In the genomic region with DNA sequence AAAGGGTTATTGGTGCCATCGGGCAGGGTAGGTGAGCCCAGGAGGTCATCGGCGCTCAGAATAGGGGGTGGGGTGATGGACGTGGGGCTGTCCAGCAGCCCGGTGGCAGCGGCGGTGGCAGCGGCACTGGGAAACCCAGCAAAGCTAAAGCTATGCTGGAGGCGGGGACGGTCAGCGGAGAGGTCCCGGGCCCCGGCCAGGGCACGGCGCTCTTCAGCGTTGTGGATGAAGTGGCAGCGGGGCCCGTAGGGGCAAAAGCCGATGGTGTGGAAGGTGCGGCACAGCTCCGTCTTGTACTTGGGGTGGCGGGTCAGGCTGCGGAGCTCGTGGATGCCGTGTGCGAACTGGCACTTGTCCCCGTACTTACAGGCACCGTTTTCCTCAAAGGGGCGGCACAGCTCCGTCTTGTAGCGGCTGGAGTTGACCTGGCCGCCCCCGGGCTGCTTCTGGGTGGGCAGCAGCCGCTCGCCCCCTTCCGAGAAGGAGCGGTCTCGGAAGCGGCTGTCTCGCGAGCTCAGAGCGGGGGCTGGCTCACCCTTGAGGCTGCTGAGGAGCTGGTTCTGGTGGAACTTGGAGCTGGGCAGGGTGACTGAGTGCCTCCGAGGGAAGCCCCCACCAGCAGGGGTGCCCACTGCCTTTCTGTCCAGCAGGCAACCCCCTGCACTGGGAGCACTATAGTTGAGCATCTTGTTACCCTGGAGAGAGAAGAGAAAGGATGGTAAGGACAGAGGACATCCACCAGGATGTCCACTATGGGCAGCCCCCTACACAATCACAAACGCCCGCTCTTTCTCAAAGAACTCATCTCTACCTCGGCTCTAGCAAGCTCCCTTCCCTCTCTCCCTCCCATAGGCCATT, we compare ENCODE assay signal across 8 cellular contexts. TPM values are rescaled to one million over a fixed set of nuclear protein-coding genes. Genes with fewer than 3 reads are reported as not detected.
DNase-seq lines count a peak whose midpoint lies in the region; ATAC-seq and TF ChIP-seq lines count a peak whose summit lies in the region.

No MANE protein-coding gene starts in this region.

- H3K14ac ChIP-seq in neuronal stem cell (ENCODE audit: low read length) = peak overlapping the region; percentile 48

- no peak overlapping the region for H2BK15ac ChIP-seq in neuronal stem cell (ENCODE audit: low read length)

- H3K27ac ChIP-seq in neuronal stem cell (replicated peaks; ENCODE audit: low read length) = peak overlapping the region; percentile 11

- H4K91ac ChIP-seq in neuronal stem cell (ENCODE audit: low read depth, low read length, poor library complexity) = no peak overlapping the region

- H3K23ac ChIP-seq in neuronal stem cell (ENCODE audit: low read depth, low read length, poor library complexity) = peak overlapping the region; percentile 11

- no peak overlapping the region for H3K4ac ChIP-seq in neuronal stem cell (ENCODE audit: low read length)

- peaks cover 0 to 6% of the 10 kb centered on the region in 2 donors for H3K9me3 ChIP-seq in neuronal stem cell (replicated peaks in 1 of 2; ENCODE audit: control insufficient read depth in 2 of 2, insufficient read depth in 1 of 2, low read depth in 1 of 2, low read length in 2 of 2)

- H3K4me3 ChIP-seq in GM12865 (ENCODE audit: low read depth, low read length) (peak overlapping the region; percentile 59), WI38 (ENCODE audit: low read depth, low read length) (peak overlapping the region; percentile 100), neuronal stem cell (ENCODE audit: low read length in 2 of 2) (peak overlapping the region; percentile 92 to 99)

- no peak for ATAC-seq in GM18907 (IDR thresholded peaks at IDR 0.05; ENCODE audit: unreplicated experiment)

- H3K4me2 ChIP-seq in neuronal stem cell (ENCODE audit: insufficient read depth, low read length, poor library complexity, severe bottlenecking) = peak overlapping the region; percentile 73

- H4K8ac ChIP-seq in neuronal stem cell (ENCODE audit: low read depth, low read length) = no peak overlapping the region

- H3K27me3 ChIP-seq in neuronal stem cell (ENCODE audit: control insufficient read depth in 3 of 3, insufficient read depth in 3 of 3, low read depth in 1 of 3, low read length in 3 of 3) = no peaks in the 10 kb centered on the region

- peak overlapping the region; percentile 34 for H2BK12ac ChIP-seq in neuronal stem cell (ENCODE audit: low read length)

- H3K79me1 ChIP-seq in neuronal stem cell (ENCODE audit: low read depth, low read length) = peaks cover 9% of the 10 kb centered on the region

- H2BK120ac ChIP-seq in neuronal stem cell (ENCODE audit: low read depth, low read length) = no peak overlapping the region

- no peak for DNase-seq in GM12865 (ENCODE audit: low read depth)
- DNase-seq in fibroblast of peridontal ligament (ENCODE audit: extremely low read depth) = peak; percentile 46
- DNase-seq in neuronal stem cell (ENCODE audit: low spot score) = no peak
- no peak for DNase-seq in superior temporal gyrus (ENCODE audit: extremely low spot score)
- no peak for DNase-seq in NCI-H774 (lab: John Stamatoyannopoulos, UW)
- no peak for DNase-seq in DMS153 (lab: John Stamatoyannopoulos, UW)

- peak overlapping the region; percentile 57 for H3K18ac ChIP-seq in neuronal stem cell (ENCODE audit: low read length)

- WGBS in neuronal stem cell (ENCODE audit: extremely low coverage in 2 of 2, insufficient read length in 2 of 2, insufficient replicate concordance in 1 of 2), 2 donors = no CpG with 5 or more reads among the region's 46 CpGs

- no peak for TF ChIP-seq CTCF in GM12865 (IDR thresholded peaks at IDR 0.05; ENCODE audit: insufficient read depth, low read depth, low read length, missing control alignments)
- TF ChIP-seq CTCF in WI38 (IDR thresholded peaks at IDR 0.05; ENCODE audit: low read depth, low read length) = no peak

- H2BK5ac ChIP-seq in neuronal stem cell (ENCODE audit: low read length) = peak overlapping the region; percentile 42

- peaks cover 12 to 26% of the 10 kb centered on the region in 2 donors for H3K4me1 ChIP-seq in neuronal stem cell (ENCODE audit: control insufficient read depth in 2 of 2, insufficient read depth in 1 of 2, low read depth in 1 of 2, low read length in 2 of 2)

- H2AK5ac ChIP-seq in neuronal stem cell (ENCODE audit: low read depth, low read length) = peak overlapping the region; percentile 20

- peaks cover 25 to 57% of the 10 kb centered on the region in 2 donors for H3K36me3 ChIP-seq in neuronal stem cell (replicated peaks in 1 of 2; ENCODE audit: control insufficient read depth in 2 of 2, insufficient read depth in 2 of 2, low read length in 2 of 2)

- no peak overlapping the region for H2AFZ ChIP-seq in neuronal stem cell (ENCODE audit: low read length)

- H3K9ac ChIP-seq in neuronal stem cell (ENCODE audit: low read depth, low read length, poor library complexity) = peak overlapping the region; percentile 53

RNA-seq across cellular contexts. Expression of a gene that starts 2.8 kb away (rescaled TPM):
- 270 TPM for polyA plus RNA-seq in neuronal stem cell (2013, experiment 1 of 2)
- polyA plus RNA-seq in neuronal stem cell (2013, experiment 2 of 2) = 294 TPM
